8 cellular contexts compared by ENCODE assay signal in the genomic region with DNA sequence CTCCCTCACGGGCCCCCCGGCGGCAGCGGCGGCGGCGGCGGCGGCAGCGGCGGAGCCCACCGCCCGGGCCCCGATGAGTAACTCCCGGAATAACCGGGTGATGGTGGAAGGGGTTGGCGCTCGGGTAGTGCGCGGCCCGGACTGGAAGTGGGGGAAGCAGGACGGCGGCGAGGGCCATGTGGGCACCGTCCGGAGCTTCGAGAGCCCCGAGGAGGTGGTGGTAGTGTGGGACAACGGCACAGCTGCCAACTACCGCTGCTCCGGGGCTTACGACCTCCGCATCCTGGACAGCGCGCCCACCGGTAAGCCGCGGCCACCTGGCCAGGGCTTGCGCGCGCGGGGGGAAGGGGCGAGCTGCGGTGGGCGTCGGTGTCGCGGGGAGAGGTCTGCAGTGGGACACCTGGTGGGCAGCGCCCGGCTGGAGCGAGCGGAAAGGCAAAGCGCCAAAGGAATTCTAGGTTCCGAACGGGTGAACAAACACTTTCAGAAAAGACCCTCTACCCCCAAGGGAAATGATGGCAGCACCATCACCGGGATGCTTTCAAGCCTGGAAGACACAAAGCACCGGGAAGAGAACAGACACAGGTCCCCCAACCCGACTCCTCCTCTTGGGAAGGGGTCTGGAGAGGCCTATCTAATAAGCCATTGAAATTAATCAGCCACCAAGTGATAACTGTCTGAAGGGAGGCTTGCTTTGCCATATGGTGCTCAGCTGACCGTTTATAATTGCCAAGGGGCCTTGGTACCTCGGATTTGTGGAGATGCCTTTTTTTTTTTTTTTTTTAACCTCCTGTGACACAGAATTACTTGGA. TPM values are rescaled to one million over a fixed set of nuclear protein-coding genes. Genes with fewer than 3 reads are reported as not detected.
A peak's percentile ranks its signal among the peaks of the same experiment; 100 is the strongest.
DNase-seq lines count a peak whose midpoint lies in the region; ATAC-seq and TF ChIP-seq lines count a peak whose summit lies in the region.

No MANE protein-coding gene starts in this region.

- H3K4me1 ChIP-seq in muscle layer of duodenum (ENCODE audit: control insufficient read depth in 1 of 2, insufficient read depth in 2 of 2, low read length in 2 of 2) (peaks cover 8 to 15% of the 10 kb centered on the region in 2 donors), thymus (ENCODE audit: control insufficient read depth, insufficient read depth, low read length) (peaks cover 7% of the 10 kb centered on the region)

- H3K36me3 Mint-ChIP-seq in endothelial cell (ENCODE audit: low read depth, unreplicated experiment): no peaks in the 10 kb centered on the region

- H3K9me3 ChIP-seq in muscle layer of duodenum (ENCODE audit: control insufficient read depth in 1 of 2, low read length in 2 of 2): no peaks in the 10 kb centered on the region
- no peaks in the 10 kb centered on the region for H3K9me3 ChIP-seq in thymus (ENCODE audit: control insufficient read depth)

- TF ChIP-seq CTCF in endothelial cell (IDR thresholded peaks at IDR 0.05; ENCODE audit: unreplicated experiment): no peak

- ATAC-seq in GM21528 (IDR thresholded peaks at IDR 0.05; ENCODE audit: low FRiP score, unreplicated experiment): peak; percentile 28
- ATAC-seq in GM18870 (IDR thresholded peaks at IDR 0.05; ENCODE audit: unreplicated experiment): no peak

- H3K27ac ChIP-seq in muscle layer of duodenum (ENCODE audit: low read length): no peak overlapping the region
- peak overlapping the region; percentile 94 for H3K27ac ChIP-seq in thymus (ENCODE audit: low read depth)

- H3K36me3 ChIP-seq in muscle layer of duodenum (ENCODE audit: control insufficient read depth in 1 of 2, insufficient read depth in 2 of 2, low read length in 2 of 2) (peaks cover 0 to 4% of the 10 kb centered on the region in 2 donors), thymus (ENCODE audit: control insufficient read depth, insufficient read depth) (no peaks in the 10 kb centered on the region)

- H3K4me3 ChIP-seq in muscle layer of duodenum (ENCODE audit: low read depth in 1 of 2, low read length in 2 of 2) (peak overlapping the region; percentile 67 to 86), thymus (ENCODE audit: low read length) (peak overlapping the region; percentile 75)

- H3K4me1 Mint-ChIP-seq in endothelial cell (ENCODE audit: unreplicated experiment): peaks cover 36% of the 10 kb centered on the region

- 3% methylated on average over 60 of the region's 60 CpGs for WGBS in thymus

- no peaks in the 10 kb centered on the region for H3K9me3 Mint-ChIP-seq in endothelial cell (ENCODE audit: unreplicated experiment)

- peak overlapping the region; percentile 64 for H3K27ac Mint-ChIP-seq in endothelial cell (ENCODE audit: unreplicated experiment)

- peak overlapping the region; percentile 95 for H3K4me3 Mint-ChIP-seq in endothelial cell (ENCODE audit: unreplicated experiment)

- in situ Hi-C loops in KBM-7 (cut with MboI; ENCODE audit: low pct_unique_long_range_greater_than_20kb, low sequenced_read_pairs): no loop called here

- H3K27me3 ChIP-seq in muscle layer of duodenum (ENCODE audit: low read depth, low read length): no peaks in the 10 kb centered on the region
- no peaks in the 10 kb centered on the region for H3K27me3 ChIP-seq in thymus (ENCODE audit: control insufficient read depth, insufficient read depth)

- DNase-seq in EL (peak; percentile 45), KBM-7 (peak; percentile 39), endothelial cell (ENCODE audit: low spot score) (peak; percentile 44)
- peak; percentile 51 for DNase-seq in activated CD4-positive, alpha-beta T cell treated with anti-CD3 and anti-CD28 coated beads for 48 hours

- H3K27me3 Mint-ChIP-seq in endothelial cell (ENCODE audit: unreplicated experiment): peaks cover 6% of the 10 kb centered on the region

RNA-seq across cellular contexts. Expression of a gene that starts 1.1 kb away (rescaled TPM):
- 62.8 TPM for total RNA-seq in endothelial cell (ENCODE audit: unreplicated experiment)
- polyA plus RNA-seq in thymus: 8.8 TPM

RNA-seq across cellular contexts. Expression of a gene that starts 37.1 kb away (rescaled TPM):
- total RNA-seq in endothelial cell (ENCODE audit: unreplicated experiment): 13.8 TPM
- polyA plus RNA-seq in thymus: 77.9 TPM
